21 cellular contexts compared by ENCODE assay signal in genomic region chr5:11793396-11793795, GRCh38.
"Had no signal": no experiment of that assay in that cellular context is flagged by ENCODE, and none has a peak within 500 bp of the region (broad histone marks: within the 10 kb centered on the region; RNA-seq: fewer than 3 reads in every experiment).

No MANE protein-coding gene starts in this region.

- H3K36me3 Mint-ChIP-seq: IgD-negative memory B cell had no signal

- H3K27ac Mint-ChIP-seq: IgD-negative memory B cell had no signal

- H3K27me3 ChIP-seq: SJSA1 had no signal

- ATAC-seq: K562 had no signal

- H3K4me3 ChIP-seq: K562, SJSA1 had no signal

- FAIRE-seq: K562, RCC 7860 had no signal

- H3K4me1 Mint-ChIP-seq: IgD-negative memory B cell had no signal

- H3K36me3 ChIP-seq: SJSA1 had no signal

- H3K27me3 Mint-ChIP-seq: IgD-negative memory B cell had no signal

- H3K4me3 Mint-ChIP-seq: IgD-negative memory B cell had no signal

- DNase-seq: Kasumi-1, MM.1S, NCI-H1105, NCI-H1417, NCI-H1436 treated with DMSO at 0.1 percent for 48 hours, NCI-H1694, NCI-H187 treated with DMSO at 0.1 percent for 48 hours, NCI-H2029 treated with DMSO at 0.1 percent for 48 hours, NCI-H2171 treated with DMSO at 0.1 percent for 48 hours, NCI-H345, NCI-H510A, NCI-H524 treated with DMSO at 0.1 percent for 48 hours, NCI-H69, NCI-H774, Right ventricle myocardium superior, RPMI8226, SIG-M5 had no signal
